8 cellular contexts compared by ENCODE assay signal in the genomic region with DNA sequence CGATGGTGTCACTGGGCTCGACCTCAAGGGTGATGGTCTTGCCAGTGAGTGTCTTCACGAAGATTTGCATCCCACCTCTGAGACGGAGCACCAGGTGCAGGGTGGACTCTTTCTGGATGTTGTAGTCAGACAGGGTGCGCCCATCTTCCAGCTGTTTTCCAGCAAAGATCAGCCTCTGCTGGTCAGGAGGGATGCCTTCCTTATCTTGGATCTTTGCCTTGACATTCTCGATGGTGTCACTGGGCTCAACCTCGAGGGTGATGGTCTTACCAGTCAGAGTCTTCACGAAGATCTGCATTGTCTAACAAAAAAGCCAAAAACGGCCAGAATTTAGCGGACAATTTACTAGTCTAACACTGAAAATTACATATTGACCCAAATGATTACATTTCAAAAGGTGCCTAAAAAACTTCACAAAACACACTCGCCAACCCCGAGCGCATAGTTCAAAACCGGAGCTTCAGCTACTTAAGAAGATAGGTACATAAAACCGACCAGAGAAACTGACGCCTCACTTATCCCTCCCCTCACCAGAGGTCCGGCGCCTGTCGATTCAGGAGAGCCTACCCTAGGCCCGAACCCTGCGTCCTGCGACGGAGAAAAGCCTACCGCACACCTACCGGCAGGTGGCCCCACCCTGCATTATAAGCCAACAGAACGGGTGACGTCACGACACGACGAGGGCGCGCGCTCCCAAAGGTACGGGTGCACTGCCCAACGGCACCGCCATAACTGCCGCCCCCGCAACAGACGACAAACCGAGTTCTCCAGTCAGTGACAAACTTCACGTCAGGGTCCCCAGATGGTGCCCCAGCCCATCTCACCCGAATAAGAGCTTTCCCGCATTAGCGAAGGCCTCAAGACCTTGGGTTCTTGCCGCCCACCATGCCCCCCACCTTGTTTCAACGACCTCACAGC. TPM values are rescaled to one million over a fixed set of nuclear protein-coding genes. Genes with fewer than 3 reads are reported as not detected.
DNase-seq lines count a peak whose midpoint lies in the region; ATAC-seq, FAIRE-seq and TF ChIP-seq lines count a peak whose summit lies in the region.

No MANE protein-coding gene starts in this region.

- peaks cover 62 to 64% of the 10 kb centered on the region in 2 donors for H3K4me1 Mint-ChIP-seq in effector memory CD8-positive, alpha-beta T cell (ENCODE audit: low read depth in 2 of 2)

- H3K27me3 Mint-ChIP-seq in effector memory CD8-positive, alpha-beta T cell: no peaks in the 10 kb centered on the region

- H3K36me3 Mint-ChIP-seq in effector memory CD8-positive, alpha-beta T cell (ENCODE audit: insufficient read depth): peaks cover 84% of the 10 kb centered on the region

- no peak for TF ChIP-seq POLR2A in GM12892 (IDR thresholded peaks at IDR 0.05; ENCODE audit: low read depth, low read length)

- H3K9me3 Mint-ChIP-seq in effector memory CD8-positive, alpha-beta T cell: no peaks in the 10 kb centered on the region

- DNase-seq in GM12892 (ENCODE audit: insufficient read length) (peak; percentile 42), mucosa of gallbladder (ENCODE audit: low spot score) (peak; percentile 92), AML-193 (lab: John Stamatoyannopoulos, UW) (no peak), anterior cingulate cortex (lab: John Stamatoyannopoulos, UW) (no peak)
- peak; percentile 95 to 97 for DNase-seq in activated CD4-positive, alpha-beta T cell treated with anti-CD3 and anti-CD28 coated beads, Interleukin-2, amount 50 U/mL, for 48 hours
- DNase-seq in effector memory CD8-positive, alpha-beta T cell: peak; percentile 88 to 92 (median 89)
- peak; percentile 95 for DNase-seq in stimulated activated CD8-positive, alpha-beta memory T cell treated with anti-CD3 and anti-CD28 coated beads, Interleukin-4, amount 100 ng/mL, for 48 hours

- ATAC-seq in HG03457 (IDR thresholded peaks at IDR 0.05; ENCODE audit: unreplicated experiment): peak; percentile 18
- peak; percentile 51 for ATAC-seq in effector memory CD8-positive, alpha-beta T cell (replicated peaks)

- H3K27ac Mint-ChIP-seq in effector memory CD8-positive, alpha-beta T cell: peak overlapping the region; percentile 100

- FAIRE-seq in GM12892 (lab: Jason Lieb, UNC): no peak

- H3K4me3 Mint-ChIP-seq in effector memory CD8-positive, alpha-beta T cell: peak overlapping the region; percentile 98 to 99

RNA-seq across cellular contexts. Expression of gene UBC, which starts 0.7 kb away (rescaled TPM):
- polyA plus RNA-seq in GM12892 (2012; ENCODE audit: missing spikeins): 929 TPM
- total RNA-seq in mucosa of gallbladder: 1,032 TPM

RNA-seq across cellular contexts. Expression of gene SCARB1, which starts 50.1 kb away (rescaled TPM):
- polyA plus RNA-seq in GM12892 (2012; ENCODE audit: missing spikeins): 50.7 TPM
- total RNA-seq in mucosa of gallbladder: 102 TPM

Comparison
In these comparisons a context has a peak if more than half of its experiments do, and no peak if none do; other contexts are left out.
1. DNase-seq: peak in GM12892 (single experiment), activated CD4-positive, alpha-beta T cell treated with anti-CD3 and anti-CD28 coated beads, Interleukin-2, amount 50 U/mL, for 48 hours (2 of 2), effector memory CD8-positive, alpha-beta T cell (3 of 3), mucosa of gallbladder (single experiment) and stimulated activated CD8-positive, alpha-beta memory T cell treated with anti-CD3 and anti-CD28 coated beads, Interleukin-4, amount 100 ng/mL, for 48 hours (single experiment); none in AML-193 (0 of 2) and anterior cingulate cortex (0 of 58).